Comparison of ENCODE assay signal across 30 cellular contexts in the genomic region with DNA sequence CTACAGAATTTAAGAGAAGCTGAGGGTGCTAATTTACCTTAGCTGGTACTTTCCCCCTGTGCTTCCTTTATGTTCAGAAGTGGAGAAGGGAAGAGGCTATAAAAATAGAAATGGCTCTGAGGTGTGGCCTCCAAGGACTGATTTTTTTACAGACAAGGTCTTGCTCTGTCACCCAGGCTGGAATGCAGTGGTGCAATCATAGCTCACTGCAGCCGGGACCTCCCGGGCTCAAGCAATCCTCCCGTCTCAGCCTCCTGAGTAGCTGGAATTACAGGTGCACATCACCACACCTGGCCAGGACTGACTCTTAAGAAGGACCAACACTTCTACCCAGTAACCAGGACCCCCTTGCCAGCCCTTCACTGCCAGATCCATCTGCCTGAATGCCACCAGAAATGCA.
"Had no signal": no experiment of that assay in that cellular context is flagged by ENCODE, and none has a peak within 500 bp of the region (broad histone marks: within the 10 kb centered on the region; RNA-seq: fewer than 3 reads in every experiment).

No MANE protein-coding gene starts in this region.

- H3K36me3 Mint-ChIP-seq: activated naive CD4-positive, alpha-beta T cell treated with anti-CD3 and anti-CD28 coated beads, Interleukin-2, amount 10 ng/mL, durations not matched to agents 7 days and 5 days; activated naive CD4-positive, alpha-beta T cell treated with anti-CD3 and anti-CD28 coated beads, Interleukin-2, amount 50 U/mL, for 72 hours; activated naive CD8-positive, alpha-beta T cell treated with anti-CD3 and anti-CD28 coated beads, Interleukin-2, amount 10 ng/mL, durations not matched to agents 7 days and 5 days had no signal

- H3K36me3 ChIP-seq: ascending aorta, brain microvascular endothelial cell, esophagus muscularis mucosa, gastrocnemius medialis had no signal

- H3K27ac ChIP-seq: ascending aorta, brain microvascular endothelial cell, coronary artery, dorsolateral prefrontal cortex, esophagus muscularis mucosa, foreskin keratinocyte, gastrocnemius medialis had no signal

- ATAC-seq: activated CD4-positive, alpha-beta T cell treated with anti-CD3 and anti-CD28 coated beads for 36 hours; activated naive CD4-positive, alpha-beta T cell treated with anti-CD3 and anti-CD28 coated beads, Interleukin-2, amount 50 U/mL, for 72 hours; activated T-cell treated with anti-CD3 and anti-CD28 coated beads, Interleukin-2, amount 50 U/mL, for 72 hours; foreskin keratinocyte; gastrocnemius medialis; T-helper 17 cell had no signal

- H3K4me1 ChIP-seq: ascending aorta, esophagus muscularis mucosa, foreskin keratinocyte, gastrocnemius medialis had no signal

- H3K27me3 ChIP-seq: ascending aorta, brain microvascular endothelial cell, dorsolateral prefrontal cortex, esophagus muscularis mucosa, foreskin keratinocyte, gastrocnemius medialis had no signal

- FAIRE-seq: bronchial epithelial cell had no signal

- H3K4me3 ChIP-seq: ascending aorta, coronary artery, dorsolateral prefrontal cortex, esophagus muscularis mucosa, gastrocnemius medialis had no signal

- H3K4me1 Mint-ChIP-seq: activated CD4-positive, alpha-beta memory T cell treated with anti-CD3 and anti-CD28 coated beads, Interleukin-2, amount 10 ng/mL, durations not matched to agents 7 days and 5 days; activated CD4-positive, alpha-beta T cell treated with anti-CD3 and anti-CD28 coated beads for 36 hours; activated CD4-positive, alpha-beta T cell treated with anti-CD3 and anti-CD28 coated beads, Interleukin-2, amount 10 ng/mL, durations not matched to agents 24 days and 14 days; activated naive CD4-positive, alpha-beta T cell treated with anti-CD3 and anti-CD28 coated beads, Interleukin-2, amount 10 ng/mL, durations not matched to agents 7 days and 5 days; activated naive CD8-positive, alpha-beta T cell treated with anti-CD3 and anti-CD28 coated beads, Interleukin-2, amount 10 ng/mL, durations not matched to agents 7 days and 5 days; central memory CD8-positive, alpha-beta T cell; T-helper 17 cell had no signal

- H3K27me3 Mint-ChIP-seq: central memory CD8-positive, alpha-beta T cell had no signal

- DNase-seq: activated CD4-positive, alpha-beta memory T cell treated with anti-CD3 and anti-CD28 coated beads, Interleukin-2, amount 10 ng/mL, durations not matched to agents 7 days and 5 days; activated CD4-positive, alpha-beta T cell treated with anti-CD3 and anti-CD28 coated beads for 36 hours; activated CD4-positive, alpha-beta T cell treated with anti-CD3 and anti-CD28 coated beads, Interleukin-2, amount 10 ng/mL, durations not matched to agents 24 days and 14 days; activated CD4-positive, CD25-positive, alpha-beta regulatory T cell; activated CD4-positive, CD25-positive, alpha-beta regulatory T cell treated with anti-CD3 and anti-CD28 coated beads, Interleukin-2, amount 50 U/mL, for 72 hours; activated CD8-positive, alpha-beta memory T cell treated with anti-CD3 and anti-CD28 coated beads, Interleukin-2, amount 50 U/mL, for 48 hours; activated gamma-delta T cell; activated naive CD4-positive, alpha-beta T cell; activated naive CD4-positive, alpha-beta T cell treated with anti-CD3 and anti-CD28 coated beads, Interleukin-2, amount 10 ng/mL, durations not matched to agents 7 days and 5 days; activated naive CD8-positive, alpha-beta T cell treated with anti-CD3 and anti-CD28 coated beads, Interleukin-2, amount 10 ng/mL, durations not matched to agents 7 days and 5 days; activated T-cell treated with anti-CD3 and anti-CD28 coated beads for 4 hours; activated T-cell treated with anti-CD3 and anti-CD28 coated beads, Interleukin-2, amount 50 U/mL, for 24 hours; activated T-cell treated with anti-CD3 and anti-CD28 coated beads, Interleukin-2, amount 50 U/mL, for 72 hours; brain microvascular endothelial cell; dorsolateral prefrontal cortex; effector memory CD4-positive, alpha-beta T cell; erythroblast; foreskin keratinocyte; gastrocnemius medialis; T-helper 1 cell; T-helper 17 cell; T1000 had no signal

- H3K9me3 ChIP-seq: ascending aorta, esophagus muscularis mucosa, gastrocnemius medialis had no signal

- H3K4me3 Mint-ChIP-seq: activated CD4-positive, alpha-beta memory T cell treated with anti-CD3 and anti-CD28 coated beads, Interleukin-2, amount 10 ng/mL, durations not matched to agents 7 days and 5 days; activated CD4-positive, alpha-beta T cell treated with anti-CD3 and anti-CD28 coated beads for 36 hours; activated CD4-positive, alpha-beta T cell treated with anti-CD3 and anti-CD28 coated beads, Interleukin-2, amount 10 ng/mL, durations not matched to agents 24 days and 14 days; activated naive CD4-positive, alpha-beta T cell treated with anti-CD3 and anti-CD28 coated beads, Interleukin-2, amount 10 ng/mL, durations not matched to agents 7 days and 5 days; activated naive CD8-positive, alpha-beta T cell treated with anti-CD3 and anti-CD28 coated beads, Interleukin-2, amount 10 ng/mL, durations not matched to agents 7 days and 5 days; activated T-cell treated with anti-CD3 and anti-CD28 coated beads, Interleukin-2, amount 50 U/mL, for 24 hours; activated T-cell treated with anti-CD3 and anti-CD28 coated beads, Interleukin-2, amount 50 U/mL, for 72 hours; central memory CD8-positive, alpha-beta T cell; dendritic cell treated with granulocyte-macrophage colony-stimulating factor and Interleukin-4, amounts not matched to agents 40 ng/mL and 50 ng/mL, for 4 days; T-helper 17 cell; T-helper 2 cell treated with Interferon-gamma antibody and Interleukin-4, amounts not matched to agents 5 μg/mL and 100 μg/mL, for 36 hours had no signal

- H3K27ac Mint-ChIP-seq: activated CD4-positive, alpha-beta memory T cell treated with anti-CD3 and anti-CD28 coated beads, Interleukin-2, amount 10 ng/mL, durations not matched to agents 7 days and 5 days; activated CD4-positive, alpha-beta T cell treated with anti-CD3 and anti-CD28 coated beads for 36 hours; activated CD4-positive, alpha-beta T cell treated with anti-CD3 and anti-CD28 coated beads, Interleukin-2, amount 10 ng/mL, durations not matched to agents 24 days and 14 days; activated naive CD4-positive, alpha-beta T cell treated with anti-CD3 and anti-CD28 coated beads, Interleukin-2, amount 10 ng/mL, durations not matched to agents 7 days and 5 days; activated naive CD4-positive, alpha-beta T cell treated with anti-CD3 and anti-CD28 coated beads, Interleukin-2, amount 50 U/mL, for 72 hours; activated naive CD8-positive, alpha-beta T cell treated with anti-CD3 and anti-CD28 coated beads, Interleukin-2, amount 10 ng/mL, durations not matched to agents 7 days and 5 days; activated T-cell treated with anti-CD3 and anti-CD28 coated beads, Interleukin-2, amount 50 U/mL, for 24 hours; activated T-cell treated with anti-CD3 and anti-CD28 coated beads, Interleukin-2, amount 50 U/mL, for 72 hours; dendritic cell treated with granulocyte-macrophage colony-stimulating factor and Interleukin-4, amounts not matched to agents 40 ng/mL and 50 ng/mL, for 4 days; T-helper 17 cell; T-helper 2 cell treated with Interferon-gamma antibody and Interleukin-4, amounts not matched to agents 5 μg/mL and 100 μg/mL, for 36 hours had no signal

- H3K9me3 Mint-ChIP-seq: activated CD4-positive, alpha-beta memory T cell treated with anti-CD3 and anti-CD28 coated beads, Interleukin-2, amount 10 ng/mL, durations not matched to agents 7 days and 5 days; activated CD4-positive, alpha-beta T cell treated with anti-CD3 and anti-CD28 coated beads, Interleukin-2, amount 10 ng/mL, durations not matched to agents 24 days and 14 days; activated naive CD4-positive, alpha-beta T cell treated with anti-CD3 and anti-CD28 coated beads, Interleukin-2, amount 10 ng/mL, durations not matched to agents 7 days and 5 days; activated naive CD4-positive, alpha-beta T cell treated with anti-CD3 and anti-CD28 coated beads, Interleukin-2, amount 50 U/mL, for 72 hours; activated naive CD8-positive, alpha-beta T cell treated with anti-CD3 and anti-CD28 coated beads, Interleukin-2, amount 10 ng/mL, durations not matched to agents 7 days and 5 days; activated T-cell treated with anti-CD3 and anti-CD28 coated beads, Interleukin-2, amount 50 U/mL, for 24 hours; activated T-cell treated with anti-CD3 and anti-CD28 coated beads, Interleukin-2, amount 50 U/mL, for 72 hours; central memory CD8-positive, alpha-beta T cell; dendritic cell treated with granulocyte-macrophage colony-stimulating factor and Interleukin-4, amounts not matched to agents 40 ng/mL and 50 ng/mL, for 4 days; T-helper 2 cell treated with Interferon-gamma antibody and Interleukin-4, amounts not matched to agents 5 μg/mL and 100 μg/mL, for 36 hours had no signal
